In genomic region chr14:92800012-92800411, GRCh38 we compare ENCODE assay signal across 17 cellular contexts. TPM values are rescaled to one million over a fixed set of nuclear protein-coding genes. Genes with fewer than 3 reads are reported as not detected.
A peak's percentile ranks its signal among the peaks of the same experiment; 100 is the strongest.
DNase-seq lines count a peak whose midpoint lies in the region; ATAC-seq, FAIRE-seq and TF ChIP-seq lines count a peak whose summit lies in the region.
"Had no signal": no experiment of that assay in that cellular context is flagged by ENCODE, and none has a peak within 500 bp of the region (broad histone marks: within the 10 kb centered on the region; RNA-seq: fewer than 3 reads in every experiment).

No MANE protein-coding gene starts in this region.

- no peak overlapping the region for H3K4me3 ChIP-seq in DND-41 (ENCODE audit: low read depth in 1 of 2, low read length in 2 of 2)
- H3K4me3 ChIP-seq in PC-9 = no peak overlapping the region
- no peak overlapping the region for H3K4me3 ChIP-seq in naive thymus-derived CD4-positive, alpha-beta T cell (ENCODE audit: low read length)
- no peak overlapping the region for H3K4me3 ChIP-seq in brain microvascular endothelial cell (ENCODE audit: low read depth, low read length)
- peak overlapping the region in 1 of 4 donors; percentile 2 for H3K4me3 ChIP-seq in stomach
- H3K4me3 ChIP-seq in kidney (ENCODE audit: low read length in 2 of 2) = no peak overlapping the region
- H3K4me3 ChIP-seq: left ventricle myocardium inferior, SK-N-MC, thoracic aorta had no signal

- peaks cover 75% of the 10 kb centered on the region for H3K79me2 ChIP-seq in DND-41 (ENCODE audit: insufficient read depth, low read length)
- peaks cover 81% of the 10 kb centered on the region for H3K79me2 ChIP-seq in PC-9 (ENCODE audit: low read depth)

- no peak for ATAC-seq in DND-41 (ENCODE audit: insufficient read depth, low read depth)
- ATAC-seq in naive thymus-derived CD4-positive, alpha-beta T cell = no peak

- H3K4me1 ChIP-seq in DND-41 (ENCODE audit: insufficient read depth, low read length) = peaks cover 27% of the 10 kb centered on the region
- H3K4me1 ChIP-seq in PC-9 (replicated peaks; ENCODE audit: insufficient read depth) = peaks cover 12% of the 10 kb centered on the region; the same call in 1 of the 2 replicates
- H3K4me1 ChIP-seq in naive thymus-derived CD4-positive, alpha-beta T cell (ENCODE audit: control insufficient read depth in 2 of 2, insufficient read depth in 2 of 2, low read length in 2 of 2) = peaks cover 23% of the 10 kb centered on the region in 2 donors
- H3K4me1 ChIP-seq in stomach = peaks cover 18 to 85% (median 57%) of the 10 kb centered on the region in 4 donors
- peaks cover 8 to 20% of the 10 kb centered on the region in 2 donors for H3K4me1 ChIP-seq in kidney (ENCODE audit: control insufficient read depth in 1 of 2, insufficient read depth in 1 of 2, low read depth in 1 of 2, low read length in 2 of 2)

- peaks cover 44 to 64% of the 10 kb centered on the region in 2 donors for H3K36me3 Mint-ChIP-seq in CD14-positive monocyte
- H3K36me3 Mint-ChIP-seq in naive thymus-derived CD4-positive, alpha-beta T cell = peaks cover 10 to 46% (median 45%) of the 10 kb centered on the region in 5 donors

- H3K27ac Mint-ChIP-seq in CD14-positive monocyte = peak overlapping the region; percentile 5 to 82 (median 31)
- H3K27ac Mint-ChIP-seq in naive thymus-derived CD4-positive, alpha-beta T cell = peak overlapping the region in 2 of 9 donors; percentile 35 to 68
- H3K27ac Mint-ChIP-seq: activated naive CD4-positive, alpha-beta T cell treated with anti-CD3 and anti-CD28 coated beads for 36 hours; endodermal cell had no signal

- H2AFZ ChIP-seq in DND-41 (ENCODE audit: low read depth, low read length) = no peak overlapping the region
- H2AFZ ChIP-seq in PC-9 = no peak overlapping the region

- H4K20me1 ChIP-seq in DND-41 (ENCODE audit: insufficient read depth, low read length) (peaks cover 3% of the 10 kb centered on the region; the same call in 1 of the 2 replicates), PC-9 (ENCODE audit: insufficient read depth) (peaks cover 40% of the 10 kb centered on the region)

- H3K27me3 ChIP-seq in DND-41 (ENCODE audit: insufficient read depth, low read length, poor library complexity) (no peaks in the 10 kb centered on the region), PC-9 (ENCODE audit: insufficient read depth, low read depth) (no peaks in the 10 kb centered on the region), brain microvascular endothelial cell (replicated peaks) (no peaks in the 10 kb centered on the region), stomach (no peaks in the 10 kb centered on the region)
- no peaks in the 10 kb centered on the region for H3K27me3 ChIP-seq in naive thymus-derived CD4-positive, alpha-beta T cell (ENCODE audit: control insufficient read depth in 2 of 2, insufficient read depth in 2 of 2, low read length in 2 of 2)

- TF ChIP-seq CTCF in CD14-positive monocyte (IDR thresholded peaks at IDR 0.05) = no peak
- TF ChIP-seq CTCF in DND-41 (IDR thresholded peaks at IDR 0.05; ENCODE audit: borderline replicate concordance, extremely low read depth, low read length, poor library complexity, severe bottlenecking) = no peak
- no peak for TF ChIP-seq CTCF in PC-9 (conservative IDR thresholded peaks at IDR 0.05)
- no peak for TF ChIP-seq CTCF in brain microvascular endothelial cell (IDR thresholded peaks at IDR 0.05; ENCODE audit: low read depth, low read length, missing control alignments)
- TF ChIP-seq CTCF in stomach (IDR thresholded peaks at IDR 0.05) = no peak
- TF ChIP-seq CTCF in kidney (IDR thresholded peaks at IDR 0.05; ENCODE audit: borderline replicate concordance, extremely low read depth, insufficient read depth) = no peak

- no TSS peak for BruUV-seq in PC-9 (replicated peaks; lab: Mats Ljungman, UMichigan)

- peak overlapping the region in 1 of 2 donors; percentile 68 for H3K4me3 Mint-ChIP-seq in CD14-positive monocyte
- H3K4me3 Mint-ChIP-seq in naive thymus-derived CD4-positive, alpha-beta T cell = peak overlapping the region; percentile 24 to 78 (median 70)
- H3K4me3 Mint-ChIP-seq: activated naive CD4-positive, alpha-beta T cell treated with anti-CD3 and anti-CD28 coated beads for 36 hours; endodermal cell had no signal

- POLR2A ChIA-PET in PC-9 (lab: Charles Lee; ENCODE audit: unreplicated experiment) = no interaction called here
- POLR2A ChIA-PET in naive thymus-derived CD4-positive, alpha-beta T cell (lab: Charles Lee) = interaction anchor here (0.9 kb wide), 2 partner anchors 8 to 48 kb away, joined by 3 read pairs; no protein-coding TSS in a partner anchor

- FAIRE-seq in kidney (lab: Jason Lieb, UNC) = no peak

- intact Hi-C loops in CD14-positive monocyte (cut with micrococcal nuclease) (no loop called here), PC-9 (cut with micrococcal nuclease; ENCODE audit: unreplicated experiment) (no loop called here), stomach (cut with DNase I; ENCODE audit: low total_unique reads) (no loop called here), kidney (cut with DNase I) (no loop called here)
- intact Hi-C loops in naive thymus-derived CD4-positive, alpha-beta T cell (cut with micrococcal nuclease) = no loop called here

- H3K9me3 Mint-ChIP-seq in CD14-positive monocyte = no peaks in the 10 kb centered on the region
- H3K9me3 Mint-ChIP-seq in naive thymus-derived CD4-positive, alpha-beta T cell = no peaks in the 10 kb centered on the region
- H3K9me3 Mint-ChIP-seq: activated naive CD4-positive, alpha-beta T cell treated with anti-CD3 and anti-CD28 coated beads for 36 hours; endodermal cell had no signal

- no peaks in the 10 kb centered on the region for H3K27me3 Mint-ChIP-seq in CD14-positive monocyte (ENCODE audit: low read depth in 3 of 3)
- H3K27me3 Mint-ChIP-seq in naive thymus-derived CD4-positive, alpha-beta T cell = no peaks in the 10 kb centered on the region

- peak overlapping the region; percentile 32; the same call in 1 of the 2 replicates for H3K4me2 ChIP-seq in DND-41 (ENCODE audit: insufficient read depth, low read length)
- 0 out of 2 replicates have a peak overlapping the region, but pooled peaks have one; percentile 13 for H3K4me2 ChIP-seq in PC-9

- no peak for TF ChIP-seq EP300 in stomach (IDR thresholded peaks at IDR 0.05)

- no peak for TF ChIP-seq POLR2A in stomach (IDR thresholded peaks at IDR 0.05)

- no peaks in the 10 kb centered on the region for H3K9me2 ChIP-seq in PC-9 (ENCODE audit: insufficient read depth)

- H3K9ac ChIP-seq in DND-41 (ENCODE audit: low read depth, low read length) (no peak overlapping the region), kidney (ENCODE audit: low read length in 2 of 2) (no peak overlapping the region)

- peaks cover 42% of the 10 kb centered on the region for H3K4me1 Mint-ChIP-seq in CD14-positive monocyte
- H3K4me1 Mint-ChIP-seq in naive thymus-derived CD4-positive, alpha-beta T cell = peaks cover 49 to 86% (median 79%) of the 10 kb centered on the region in 7 donors

- CTCF ChIA-PET in PC-9 (lab: Charles Lee) = no interaction called here
- CTCF ChIA-PET in naive thymus-derived CD4-positive, alpha-beta T cell (lab: Charles Lee) = no interaction called here

- in situ Hi-C loops in brain microvascular endothelial cell (cut with HindIII; ENCODE audit: low pct_ligation_motif_present, low sequenced_read_pairs) = no loop called here

- WGBS in stomach, 5 donors = 65 to 83% (median 74%) methylated on average over 1 of the region's 1 CpG

- H3K36me3 ChIP-seq in DND-41 (ENCODE audit: insufficient read depth, low read length) (peaks cover 36% of the 10 kb centered on the region), PC-9 (ENCODE audit: low read depth) (peaks cover 24% of the 10 kb centered on the region), brain microvascular endothelial cell (replicated peaks) (peaks cover 17% of the 10 kb centered on the region), stomach (peaks cover 15 to 54% (median 41%) of the 10 kb centered on the region in 4 donors), kidney (ENCODE audit: control insufficient read depth in 1 of 2, insufficient read depth in 2 of 2, low read length in 2 of 2) (peaks cover 8 to 25% of the 10 kb centered on the region in 2 donors)
- H3K36me3 ChIP-seq in naive thymus-derived CD4-positive, alpha-beta T cell (ENCODE audit: control insufficient read depth in 2 of 3, insufficient read depth in 3 of 3, low read length in 3 of 3) = peaks cover 0 to 22% (median 5%) of the 10 kb centered on the region in 3 experiments

- H3K27ac ChIP-seq in DND-41 (ENCODE audit: low read length) (peak overlapping the region; percentile 29; the same call in 1 of the 2 replicates), PC-9 (no peak overlapping the region), brain microvascular endothelial cell (no peak overlapping the region), stomach (no peak overlapping the region), kidney (ENCODE audit: low read depth in 2 of 2, low read length in 2 of 2) (no peak overlapping the region)
- H3K27ac ChIP-seq in naive thymus-derived CD4-positive, alpha-beta T cell (ENCODE audit: low read depth, low read length) = no peak overlapping the region
- H3K27ac ChIP-seq: left ventricle myocardium inferior, SK-N-MC, thoracic aorta had no signal

- H3K9me3 ChIP-seq in DND-41 (ENCODE audit: insufficient read depth, low read length, severe bottlenecking) = no peaks in the 10 kb centered on the region
- no peaks in the 10 kb centered on the region for H3K9me3 ChIP-seq in PC-9 (ENCODE audit: insufficient read depth, low read depth)
- no peaks in the 10 kb centered on the region for H3K9me3 ChIP-seq in naive thymus-derived CD4-positive, alpha-beta T cell (ENCODE audit: control insufficient read depth in 2 of 3, low read length in 3 of 3)
- H3K9me3 ChIP-seq in stomach = no peaks in the 10 kb centered on the region
- H3K9me3 ChIP-seq in kidney (ENCODE audit: control insufficient read depth in 1 of 2, low read length in 2 of 2) = no peaks in the 10 kb centered on the region
- H3K9me3 ChIP-seq: left ventricle myocardium inferior, thoracic aorta had no signal

- DNase-seq in CD14-positive monocyte (ENCODE audit: low spot score) (no peak), DND-41 (no peak), PC-9 (no peak), brain microvascular endothelial cell (no peak), stomach (no peak), kidney (no peak)
- DNase-seq in naive thymus-derived CD4-positive, alpha-beta T cell = no peak
- DNase-seq: activated naive CD4-positive, alpha-beta T cell treated with anti-CD3 and anti-CD28 coated beads for 36 hours; cerebellar nuclear complex; DMS79; endodermal cell; KG1; left ventricle myocardium inferior; NCI-H146; stimulated activated CD4-positive, alpha-beta T cell treated with anti-CD3 and anti-CD28 coated beads, Interleukin-15, amount 100 ng/mL, for 24 hours had no signal

- peaks cover 6% of the 10 kb centered on the region; the same call in 1 of the 2 replicates for H3F3A ChIP-seq in PC-9 (ENCODE audit: insufficient read depth, low read depth)

RNA-seq across cellular contexts. Expression of gene GOLGA5, which starts 5.9 kb away (rescaled TPM):
- 10 to 100 TPM; 12.4 to 19.0 TPM for polyA plus RNA-seq in CD14-positive monocyte
- 17.2 and 22.6 TPM in 2 replicates for total RNA-seq in PC-9 (2021)
- 10 to 100 TPM in 4 of 5 experiments, 1 to 10 TPM in 1; 9.7 to 25.8 (median 23.5) TPM for total RNA-seq in naive thymus-derived CD4-positive, alpha-beta T cell
- polyA plus RNA-seq in naive thymus-derived CD4-positive, alpha-beta T cell = 10 to 100 TPM; 17.6 to 27.9 TPM
- total RNA-seq in stomach = 10 to 100 TPM; 17.4 to 43.3 (median 30.3) TPM
- 10 to 100 TPM; 23.6 to 59.9 (median 41.2) TPM for polyA plus RNA-seq in stomach
- total RNA-seq in kidney = 33.7 TPM
- 27.7 TPM for polyA plus RNA-seq in kidney (ENCODE audit: insufficient read depth, low read depth, low replicate concordance)

RNA-seq across cellular contexts. Expression of gene LGMN, which starts 51.6 kb away (rescaled TPM):
- polyA plus RNA-seq in CD14-positive monocyte (1 to 10 TPM; 1.7 to 3.3 TPM), stomach (10 to 100 TPM; 35.0 to 62.9 (median 43.7) TPM), kidney (ENCODE audit: insufficient read depth, low read depth, low replicate concordance) (200 TPM)
- total RNA-seq in PC-9 (2021) (48.8 and 50.8 TPM in 2 replicates), stomach (100 to 1,000 TPM in 2 of 5 donors, 10 to 100 TPM in 2, 1 to 10 TPM in 1; 8.2 to 142 (median 56.4) TPM), kidney (66.3 TPM)
- total RNA-seq in naive thymus-derived CD4-positive, alpha-beta T cell = 10 to 100 TPM in 3 of 5 experiments, 1 to 10 TPM in 2; 8.7 to 28.7 (median 10.1) TPM
- polyA plus RNA-seq in naive thymus-derived CD4-positive, alpha-beta T cell = 10 to 100 TPM; 25.2 to 26.4 TPM
